In genomic region chr21:44338971-44339910, GRCh38 we compare ENCODE assay signal across 7 cellular contexts.
A peak's percentile ranks its signal among the peaks of the same experiment; 100 is the strongest.
DNase-seq lines count a peak whose midpoint lies in the region; ATAC-seq lines count a peak whose summit lies in the region.

Gene CFAP410 (minus strand): TSS chr21:44339390. CDS start chr21:44339194, 196 bp downstream.

- ATAC-seq in GM18519 (IDR thresholded peaks at IDR 0.05; ENCODE audit: low FRiP score, unreplicated experiment) (peak; percentile 82), HG03045 (IDR thresholded peaks at IDR 0.05; ENCODE audit: unreplicated experiment) (peak; percentile 84)

- DNase-seq in NCI-H2081 treated with DMSO at 0.1 percent for 48 hours (lab: John Stamatoyannopoulos, UW) (peak; percentile 52), T1000 (lab: John Stamatoyannopoulos, UW) (peak; percentile 93), astrocyte of the hippocampus (ENCODE audit: low read depth, low spot score) (peak; percentile 99), hippocampal formation (lab: John Stamatoyannopoulos, UW) (peak; percentile 87 to 95), retina (peak; percentile 97)

Comparison
In these comparisons a context has a peak if more than half of its experiments do, and no peak if none do; other contexts are left out.
1. Peak in every context shown above with its lines: DNase-seq and ATAC-seq.